Comparison of ENCODE assay signal across 17 cellular contexts in the genomic region with DNA sequence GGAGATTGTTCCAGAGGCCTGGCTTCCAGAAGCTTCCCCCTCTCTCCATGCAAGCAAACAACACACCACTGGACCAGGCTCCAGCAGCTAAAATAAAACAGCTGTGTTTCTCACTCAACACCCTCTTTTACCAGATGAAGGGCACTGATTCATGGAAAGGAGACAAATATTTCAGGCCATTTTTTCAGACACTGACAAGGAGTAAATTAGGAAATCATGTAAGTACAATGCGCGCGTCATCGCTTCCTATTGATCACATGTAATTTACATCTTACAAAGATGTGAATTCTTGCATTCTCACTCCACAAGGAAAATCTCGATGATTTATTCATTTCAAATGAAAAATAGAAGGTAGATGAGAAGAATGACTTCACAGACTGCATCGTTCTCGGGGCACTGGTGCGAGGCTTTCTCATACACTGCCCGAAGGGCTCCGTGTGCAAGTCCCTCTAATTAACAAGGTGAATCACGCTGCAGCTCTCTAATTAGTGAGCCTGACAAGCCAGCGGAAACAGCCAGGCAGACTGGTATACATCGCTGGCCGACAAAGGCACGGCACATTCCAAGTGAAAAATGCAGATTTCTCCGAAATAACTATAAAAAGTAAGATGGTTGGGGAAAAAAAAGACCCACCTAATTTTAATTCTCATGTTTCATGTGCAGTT.
"Had no signal": no experiment of that assay in that cellular context is flagged by ENCODE, and none has a peak within 500 bp of the region (broad histone marks: within the 10 kb centered on the region; RNA-seq: fewer than 3 reads in every experiment).

No MANE protein-coding gene starts in this region.

- H3K27me3 ChIP-seq: body of pancreas, colonic mucosa, thyroid gland had no signal

- H3K4me1 ChIP-seq: colonic mucosa, thyroid gland had no signal

- H3K27ac ChIP-seq: body of pancreas, colonic mucosa, neutrophil, thyroid gland had no signal

- DNase-seq: activated CD4-positive, alpha-beta memory T cell treated with anti-CD3 and anti-CD28 coated beads, Interleukin-2, amount 10 ng/mL, durations not matched to agents 7 days and 5 days; activated CD4-positive, alpha-beta T cell treated with anti-CD3 and anti-CD28 coated beads for 48 hours; activated CD4-positive, CD25-positive, alpha-beta regulatory T cell; activated naive CD4-positive, alpha-beta T cell; activated naive CD8-positive, alpha-beta T cell treated with anti-CD3 and anti-CD28 coated beads for 36 hours; activated T-cell treated with anti-CD3 and anti-CD28 coated beads, Interleukin-2, amount 50 U/mL, for 1 hour; body of pancreas; colonic mucosa; left cardiac atrium; natural killer cell; stimulated activated CD4-positive, alpha-beta T cell treated with anti-CD3 and anti-CD28 coated beads, Interleukin-2, amount 100 ng/mL, for 24 hours; stimulated activated naive CD4-positive, alpha-beta T cell treated with Interleukin-2 at 50 U/mL for 16 hours; T-cell; thyroid gland had no signal

- ATAC-seq: activated T-helper 17 cell treated with anti-CD3 and anti-CD28 coated beads, Interleukin-2, amount 50 U/mL, for 72 hours; body of pancreas; left cardiac atrium; natural killer cell; T-cell had no signal

- H3K36me3 ChIP-seq: colonic mucosa, neutrophil, thyroid gland had no signal

- H3K4me3 ChIP-seq: body of pancreas, colonic mucosa, lung, thyroid gland had no signal

- H3K9me3 ChIP-seq: body of pancreas, colonic mucosa, neutrophil, thyroid gland had no signal
